Comparison of ENCODE assay signal across 9 cellular contexts in the genomic region with DNA sequence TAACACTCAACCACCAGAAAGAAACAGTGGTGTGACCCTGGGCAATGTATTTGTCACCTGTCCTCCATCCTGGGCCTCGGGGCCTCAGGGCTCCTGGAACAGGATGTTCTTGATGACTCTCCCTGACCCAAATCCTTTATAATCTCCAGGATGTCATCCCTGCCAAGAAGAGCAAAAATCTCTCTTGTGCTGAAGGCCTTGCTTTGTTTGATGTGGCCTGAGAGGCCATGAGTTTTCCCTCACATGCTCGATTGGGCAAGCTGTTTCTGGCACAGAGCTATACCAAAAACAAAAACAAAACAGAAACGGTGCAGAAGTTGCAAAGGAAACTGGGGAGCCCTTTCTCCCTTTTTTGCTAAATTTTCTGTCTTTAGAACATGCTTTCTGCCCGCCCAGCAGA. TPM values are rescaled to one million over a fixed set of nuclear protein-coding genes. Genes with fewer than 3 reads are reported as not detected.
A peak's percentile ranks its signal among the peaks of the same experiment; 100 is the strongest.
DNase-seq lines count a peak whose midpoint lies in the region; ATAC-seq and TF ChIP-seq lines count a peak whose summit lies in the region.
"Had no signal": no experiment of that assay in that cellular context is flagged by ENCODE, and none has a peak within 500 bp of the region (broad histone marks: within the 10 kb centered on the region; RNA-seq: fewer than 3 reads in every experiment).

No MANE protein-coding gene starts in this region.

- no peak overlapping the region for H3K4me3 ChIP-seq in epithelial cell of esophagus (ENCODE audit: low read length)
- no peak overlapping the region for H3K4me3 ChIP-seq in mucosa of descending colon

- DNase-seq in A172 (ENCODE audit: low spot score), result peak; percentile 72
- peak; percentile 90 for DNase-seq in M059J (ENCODE audit: low read depth)
- DNase-seq in epithelial cell of esophagus (ENCODE audit: low read depth), result peak; percentile 44
- DNase-seq in mucosa of descending colon, result peak in 1 of 3 donors; percentile 27
- DNase-seq in ACHN, result no peak
- no peak for DNase-seq in activated naive CD4-positive, alpha-beta T cell treated with Interleukin-2 at 50 U/mL for 16 hours
- DNase-seq in 8988T, result no peak

- intact Hi-C loops in mucosa of descending colon (cut with DNase I, micrococcal nuclease), result no loop called here

- TF ChIP-seq CTCF in epithelial cell of esophagus (IDR thresholded peaks at IDR 0.05; ENCODE audit: insufficient read depth, low read depth, low read length, missing control alignments), result no peak
- no peak for TF ChIP-seq CTCF in mucosa of descending colon (IDR thresholded peaks at IDR 0.05)

- no peaks in the 10 kb centered on the region for H3K4me1 ChIP-seq in mucosa of descending colon (ENCODE audit: low read depth)

- H3K9me3 ChIP-seq in mucosa of descending colon, result no peaks in the 10 kb centered on the region

- peak; percentile 64 for ATAC-seq in mucosa of descending colon
- no peak for ATAC-seq in GM19328 (IDR thresholded peaks at IDR 0.05; ENCODE audit: unreplicated experiment)
- ATAC-seq: activated naive CD4-positive, alpha-beta T cell treated with anti-CD3 and anti-CD28 coated beads, Interleukin-2, amount 50 U/mL, for 72 hours had no signal

- in situ Hi-C loops in ACHN (cut with HindIII; ENCODE audit: low pct_ligation_motif_present, low pct_unique_long_range_greater_than_20kb, low sequenced_read_pairs), result no loop called here

- no peaks in the 10 kb centered on the region for H3K36me3 ChIP-seq in mucosa of descending colon (ENCODE audit: low read depth)

RNA-seq across cellular contexts. Expression of a gene that starts 35.7 kb away (rescaled TPM):
- 18.7 and 30.0 TPM in 2 replicates for total RNA-seq in A172 (2014; rRNA removed; shearing (Covaris generic))
- 21.2 and 30.7 TPM in 2 replicates for total RNA-seq in M059J (2014; rRNA removed; shearing (Covaris generic))
- 10 to 100 TPM in 1 of 3 donors, 1 to 10 TPM in 2; 5.0 to 19.0 (median 5.4) TPM for total RNA-seq in mucosa of descending colon

Comparison
In these comparisons a context has a peak if more than half of its experiments do, and no peak if none do; other contexts are left out.
1. DNase-seq: peak in A172 (single experiment), M059J (single experiment) and epithelial cell of esophagus (single experiment); none in ACHN (single experiment), activated naive CD4-positive, alpha-beta T cell treated with Interleukin-2 at 50 U/mL for 16 hours (single experiment) and 8988T (single experiment).